ENCODE assay signal across 19 cellular contexts in genomic region chr1:214312530-214313051, GRCh38. TPM values are rescaled to one million over a fixed set of nuclear protein-coding genes. Genes with fewer than 3 reads are reported as not detected.
A peak's percentile ranks its signal among the peaks of the same experiment; 100 is the strongest.
DNase-seq lines count a peak whose midpoint lies in the region; ATAC-seq and TF ChIP-seq lines count a peak whose summit lies in the region.
"Had no signal": no experiment of that assay in that cellular context is flagged by ENCODE, and none has a peak within 500 bp of the region (broad histone marks: within the 10 kb centered on the region; RNA-seq: fewer than 3 reads in every experiment).

No MANE protein-coding gene starts in this region.

- H3K27ac Mint-ChIP-seq in GM23338 (0 out of 2 replicates have a peak overlapping the region, but pooled peaks have one; percentile 40), nephron progenitor cell (peak overlapping the region; percentile 46)
- H3K27ac Mint-ChIP-seq: B cell had no signal

- peak overlapping the region; percentile 50 for H3K4me2 ChIP-seq in BLaER1
- H3K4me2 ChIP-seq in GM23338: 0 out of 2 replicates have a peak overlapping the region, but pooled peaks have one; percentile 10

- no peaks in the 10 kb centered on the region; the same call in 2 of the 3 replicates for H3K9me3 Mint-ChIP-seq in GM23338
- H3K9me3 Mint-ChIP-seq in nephron progenitor cell: no peaks in the 10 kb centered on the region
- H3K9me3 Mint-ChIP-seq: CD8-positive, alpha-beta memory T cell had no signal

- no peak overlapping the region; the same call in 2 of the 3 replicates for H3K4me3 Mint-ChIP-seq in GM23338
- H3K4me3 Mint-ChIP-seq in nephron progenitor cell: no peak overlapping the region
- H3K4me3 Mint-ChIP-seq: B cell had no signal

- no peaks in the 10 kb centered on the region for H3K79me2 ChIP-seq in GM23338 (replicated peaks; ENCODE audit: insufficient read depth)

- H3K4me1 ChIP-seq in BLaER1: peaks cover 33% of the 10 kb centered on the region
- H3K4me1 ChIP-seq in GM23338 (ENCODE audit: insufficient read depth): peaks cover 11% of the 10 kb centered on the region
- no peaks in the 10 kb centered on the region for H3K4me1 ChIP-seq in right atrium auricular region
- H3K4me1 ChIP-seq: HAP-1, Peyer's patch had no signal

- H3K9me3 ChIP-seq in BLaER1: no peaks in the 10 kb centered on the region
- no peaks in the 10 kb centered on the region for H3K9me3 ChIP-seq in right atrium auricular region
- H3K9me3 ChIP-seq: HAP-1, Peyer's patch had no signal

- no peaks in the 10 kb centered on the region for H3F3A ChIP-seq in GM23338 (replicated peaks; ENCODE audit: low read depth)

- ATAC-seq in GM23338: peak; percentile 20
- no peak for ATAC-seq in HG03039 (IDR thresholded peaks at IDR 0.05; ENCODE audit: unreplicated experiment)

- H3K9me2 ChIP-seq in GM23338 (ENCODE audit: insufficient read depth): no peaks in the 10 kb centered on the region

- DNase-seq in GM23338 (ENCODE audit: low spot score) (peak; percentile 60), right atrium auricular region (ENCODE audit: low spot score) (peak; percentile 47), nephron progenitor cell (no peak), kidney glomerular epithelial cell (lab: John Stamatoyannopoulos, UW) (no peak), NCI-H526 treated with DMSO at 0.1 percent for 48 hours (lab: John Stamatoyannopoulos, UW) (no peak)
- no peak for DNase-seq in activated CD4-positive, alpha-beta T cell treated with anti-CD3 and anti-CD28 coated beads, Interleukin-2, amount 50 U/mL, for 4 hours
- DNase-seq: ACHN; CD8-positive, alpha-beta memory T cell; IMR-90; Kasumi-1; NCI-H1417; NCI-H1930; NCI-H2171 treated with DMSO at 0.1 percent for 48 hours; Peyer's patch; SHP77 treated with DMSO at 0.1 percent for 48 hours had no signal

- H3K4me1 Mint-ChIP-seq in GM23338 (peaks cover 52% of the 10 kb centered on the region), nephron progenitor cell (peaks cover 38% of the 10 kb centered on the region)

- TF ChIP-seq CTCF in GM23338 (conservative IDR thresholded peaks at IDR 0.05; ENCODE audit: low read depth in 2 of 2) (no peak), right atrium auricular region (IDR thresholded peaks at IDR 0.05) (no peak), nephron progenitor cell (IDR thresholded peaks at IDR 0.05) (no peak)

- H3K27me3 ChIP-seq in BLaER1 (no peaks in the 10 kb centered on the region), GM23338 (ENCODE audit: insufficient read depth) (peaks cover 56% of the 10 kb centered on the region), right atrium auricular region (no peaks in the 10 kb centered on the region)
- H3K27me3 ChIP-seq: Peyer's patch had no signal

- peaks cover 38% of the 10 kb centered on the region for H3K36me3 ChIP-seq in BLaER1
- H3K36me3 ChIP-seq in GM23338 (ENCODE audit: insufficient read depth): no peaks in the 10 kb centered on the region
- no peaks in the 10 kb centered on the region for H3K36me3 ChIP-seq in right atrium auricular region
- H3K36me3 ChIP-seq: HAP-1, Peyer's patch had no signal

- no peak overlapping the region for H3K9ac ChIP-seq in BLaER1

- H2AFZ ChIP-seq in GM23338: no peak overlapping the region

- H4K20me1 ChIP-seq in BLaER1 (no peaks in the 10 kb centered on the region), GM23338 (replicated peaks; ENCODE audit: insufficient read depth) (0 out of 2 replicates have a peak, but pooled peaks cover 4% of the 10 kb centered on the region)

- H3K4me3 ChIP-seq in BLaER1 (no peak overlapping the region), GM23338 (no peak overlapping the region), right atrium auricular region (no peak overlapping the region)
- H3K4me3 ChIP-seq: HAP-1, Peyer's patch had no signal

- H3K27me3 Mint-ChIP-seq in GM23338 (ENCODE audit: insufficient read depth, low read depth, poor library complexity) (peaks cover 50% of the 10 kb centered on the region), nephron progenitor cell (ENCODE audit: low read depth, poor library complexity) (no peaks in the 10 kb centered on the region)
- H3K27me3 Mint-ChIP-seq: B cell; CD8-positive, alpha-beta memory T cell had no signal

- H3K27ac ChIP-seq in BLaER1 (peak overlapping the region; percentile 8; the same call in 1 of the 2 replicates), GM23338 (ENCODE audit: low read depth) (no peak overlapping the region), right atrium auricular region (no peak overlapping the region)
- H3K27ac ChIP-seq: Peyer's patch had no signal

- peaks cover 3% of the 10 kb centered on the region; the same call in 1 of the 3 replicates for H3K36me3 Mint-ChIP-seq in GM23338 (ENCODE audit: low read depth)
- H3K36me3 Mint-ChIP-seq in nephron progenitor cell (ENCODE audit: low read depth): peaks cover 22% of the 10 kb centered on the region

TF ChIP-seq in GM23338, 12 proteins besides CTCF, POLR2A, EP300 and RAD21:
- no peak for TF ChIP-seq ZNF114 (CRISPR knock-in tag; IDR thresholded peaks at IDR 0.05)
- TF ChIP-seq ETS1 (IDR thresholded peaks at IDR 0.05): no peak
- no peak for TF ChIP-seq CREB1 (CRISPR knock-in tag; IDR thresholded peaks at IDR 0.05; ENCODE audit: low read depth)

RNA-seq across cellular contexts. Expression of gene SMYD2, which starts 31.6 kb away (rescaled TPM):
- total RNA-seq in GM23338 (2014; rRNA removed; shearing (Covaris generic)): 2.3 and 3.6 TPM in 2 replicates
- 5.8 and 5.9 TPM in 2 replicates for polyA plus RNA-seq in GM23338 (2016; fragmentation: Nextera tagmentation; extraction: Ambion mirVana)
- total RNA-seq in right atrium auricular region: 10 to 100 TPM in 1 of 2 donors, 1 to 10 TPM in 1; 6.2 to 89.5 TPM

Comparison
In these comparisons a context has a peak if more than half of its experiments do, and no peak if none do; other contexts are left out.
1. DNase-seq: peak in GM23338 (single experiment) and right atrium auricular region (single experiment); none in nephron progenitor cell (single experiment), kidney glomerular epithelial cell (single experiment), NCI-H526 treated with DMSO at 0.1 percent for 48 hours (single experiment) and activated CD4-positive, alpha-beta T cell treated with anti-CD3 and anti-CD28 coated beads, Interleukin-2, amount 50 U/mL, for 4 hours (0 of 2).